In the genomic region with DNA sequence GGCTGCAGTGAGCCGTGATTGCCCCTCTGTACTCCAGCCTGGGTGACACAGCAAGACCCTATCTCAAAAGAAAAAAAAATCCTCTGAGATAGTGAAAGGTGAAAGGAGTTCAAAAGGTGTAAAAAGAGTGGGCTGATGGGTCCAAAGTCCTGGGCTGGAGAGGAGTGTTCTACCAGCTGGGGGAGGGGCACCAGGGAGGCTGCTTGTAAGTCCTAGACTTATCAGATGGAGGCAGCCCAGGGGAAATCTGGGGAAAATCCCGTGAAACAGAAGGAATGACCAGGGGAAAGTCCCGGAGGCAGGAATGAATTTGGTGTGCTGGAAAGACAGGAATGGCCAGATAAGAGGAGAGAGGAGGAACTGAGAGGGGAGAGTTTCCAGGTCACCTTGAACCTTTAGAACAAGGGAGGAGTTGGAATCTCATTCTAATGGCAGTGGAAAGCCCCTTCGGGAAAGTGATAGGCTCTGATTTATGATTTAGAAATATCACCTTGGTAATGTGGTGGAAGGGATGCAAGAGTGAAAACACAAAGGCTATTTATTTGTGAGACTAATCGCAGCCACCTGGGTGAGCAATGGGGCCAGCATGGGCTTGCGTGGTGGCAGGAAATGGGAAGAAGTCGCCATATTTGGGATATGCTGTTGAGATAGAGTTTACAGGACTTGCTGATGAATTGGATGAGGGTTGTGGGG, we compare ENCODE assay signal across 1 cellular context.
TF ChIP-seq lines count a peak whose summit lies in the region.

No MANE protein-coding gene starts in this region.

TF ChIP-seq in HepG2, 621 proteins besides CTCF, POLR2A, EP300 and RAD21 (continued from another document):
- TF ChIP-seq, protein P1, sequence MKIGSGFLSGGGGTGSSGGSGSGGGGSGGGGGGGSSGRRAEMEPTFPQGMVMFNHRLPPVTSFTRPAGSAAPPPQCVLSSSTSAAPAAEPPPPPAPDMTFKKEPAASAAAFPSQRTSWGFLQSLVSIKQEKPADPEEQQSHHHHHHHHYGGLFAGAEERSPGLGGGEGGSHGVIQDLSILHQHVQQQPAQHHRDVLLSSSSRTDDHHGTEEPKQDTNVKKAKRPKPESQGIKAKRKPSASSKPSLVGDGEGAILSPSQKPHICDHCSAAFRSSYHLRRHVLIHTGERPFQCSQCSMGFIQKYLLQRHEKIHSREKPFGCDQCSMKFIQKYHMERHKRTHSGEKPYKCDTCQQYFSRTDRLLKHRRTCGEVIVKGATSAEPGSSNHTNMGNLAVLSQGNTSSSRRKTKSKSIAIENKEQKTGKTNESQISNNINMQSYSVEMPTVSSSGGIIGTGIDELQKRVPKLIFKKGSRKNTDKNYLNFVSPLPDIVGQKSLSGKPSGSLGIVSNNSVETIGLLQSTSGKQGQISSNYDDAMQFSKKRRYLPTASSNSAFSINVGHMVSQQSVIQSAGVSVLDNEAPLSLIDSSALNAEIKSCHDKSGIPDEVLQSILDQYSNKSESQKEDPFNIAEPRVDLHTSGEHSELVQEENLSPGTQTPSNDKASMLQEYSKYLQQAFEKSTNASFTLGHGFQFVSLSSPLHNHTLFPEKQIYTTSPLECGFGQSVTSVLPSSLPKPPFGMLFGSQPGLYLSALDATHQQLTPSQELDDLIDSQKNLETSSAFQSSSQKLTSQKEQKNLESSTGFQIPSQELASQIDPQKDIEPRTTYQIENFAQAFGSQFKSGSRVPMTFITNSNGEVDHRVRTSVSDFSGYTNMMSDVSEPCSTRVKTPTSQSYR (CRISPR knock-in tag; IDR thresholded peaks at IDR 0.05; ENCODE audit: borderline replicate concordance): peak; percentile 96
- TF ChIP-seq SP1 (IDR thresholded peaks at IDR 0.05): no peak
- TF ChIP-seq SP1 (CRISPR knock-in tag; IDR thresholded peaks at IDR 0.05): no peak
- TF ChIP-seq ATM (IDR thresholded peaks at IDR 0.05; ENCODE audit: borderline replicate concordance): no peak
- TF ChIP-seq MTA3 (CRISPR knock-in tag; IDR thresholded peaks at IDR 0.05): no peak
- TF ChIP-seq ZNF619 (CRISPR knock-in tag; IDR thresholded peaks at IDR 0.05): no peak
- TF ChIP-seq, protein P2, sequence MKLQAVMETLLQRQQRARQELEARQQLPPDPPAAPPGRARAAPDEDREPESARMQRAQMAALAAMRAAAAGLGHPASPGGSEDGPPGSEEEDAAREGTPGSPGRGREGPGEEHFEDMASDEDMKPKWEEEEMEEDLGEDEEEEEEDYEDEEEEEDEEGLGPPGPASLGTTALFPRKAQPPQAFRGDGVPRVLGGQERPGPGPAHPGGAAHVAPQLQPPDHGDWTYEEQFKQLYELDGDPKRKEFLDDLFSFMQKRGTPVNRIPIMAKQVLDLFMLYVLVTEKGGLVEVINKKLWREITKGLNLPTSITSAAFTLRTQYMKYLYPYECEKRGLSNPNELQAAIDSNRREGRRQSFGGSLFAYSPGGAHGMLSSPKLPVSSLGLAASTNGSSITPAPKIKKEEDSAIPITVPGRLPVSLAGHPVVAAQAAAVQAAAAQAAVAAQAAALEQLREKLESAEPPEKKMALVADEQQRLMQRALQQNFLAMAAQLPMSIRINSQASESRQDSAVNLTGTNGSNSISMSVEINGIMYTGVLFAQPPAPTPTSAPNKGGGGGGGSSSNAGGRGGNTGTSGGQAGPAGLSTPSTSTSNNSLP (IDR thresholded peaks at IDR 0.05; ENCODE audit: low read depth, low read length): no peak
- TF ChIP-seq ZNF816 (CRISPR knock-in tag; IDR thresholded peaks at IDR 0.05; ENCODE audit: borderline replicate concordance): no peak
- TF ChIP-seq ZNF790 (CRISPR knock-in tag; IDR thresholded peaks at IDR 0.05; ENCODE audit: borderline replicate concordance): no peak
- TF ChIP-seq RXRA (CRISPR knock-in tag; IDR thresholded peaks at IDR 0.05): peak; percentile 89; the same call in 1 of the 2 replicates
- no peak for TF ChIP-seq CREB1 (IDR thresholded peaks at IDR 0.05)
- TF ChIP-seq CREB1 (CRISPR knock-in tag; IDR thresholded peaks at IDR 0.05): peak; percentile 46; the same call in 1 of the 2 replicates
- no peak for TF ChIP-seq DNMT3B (CRISPR knock-in tag; conservative IDR thresholded peaks at IDR 0.05)
- no peak for TF ChIP-seq TP53 (CRISPR knock-in tag; conservative IDR thresholded peaks at IDR 0.05)
- TF ChIP-seq GABPA (IDR thresholded peaks at IDR 0.05; ENCODE audit: low read depth, low read length): no peak
- TF ChIP-seq GABPA (CRISPR knock-in tag; IDR thresholded peaks at IDR 0.05; ENCODE audit: low read depth): no peak
- no peak for TF ChIP-seq ATF7 (IDR thresholded peaks at IDR 0.05)
- no peak for TF ChIP-seq ATF7 (CRISPR knock-in tag; IDR thresholded peaks at IDR 0.05)
- TF ChIP-seq, protein P3, sequence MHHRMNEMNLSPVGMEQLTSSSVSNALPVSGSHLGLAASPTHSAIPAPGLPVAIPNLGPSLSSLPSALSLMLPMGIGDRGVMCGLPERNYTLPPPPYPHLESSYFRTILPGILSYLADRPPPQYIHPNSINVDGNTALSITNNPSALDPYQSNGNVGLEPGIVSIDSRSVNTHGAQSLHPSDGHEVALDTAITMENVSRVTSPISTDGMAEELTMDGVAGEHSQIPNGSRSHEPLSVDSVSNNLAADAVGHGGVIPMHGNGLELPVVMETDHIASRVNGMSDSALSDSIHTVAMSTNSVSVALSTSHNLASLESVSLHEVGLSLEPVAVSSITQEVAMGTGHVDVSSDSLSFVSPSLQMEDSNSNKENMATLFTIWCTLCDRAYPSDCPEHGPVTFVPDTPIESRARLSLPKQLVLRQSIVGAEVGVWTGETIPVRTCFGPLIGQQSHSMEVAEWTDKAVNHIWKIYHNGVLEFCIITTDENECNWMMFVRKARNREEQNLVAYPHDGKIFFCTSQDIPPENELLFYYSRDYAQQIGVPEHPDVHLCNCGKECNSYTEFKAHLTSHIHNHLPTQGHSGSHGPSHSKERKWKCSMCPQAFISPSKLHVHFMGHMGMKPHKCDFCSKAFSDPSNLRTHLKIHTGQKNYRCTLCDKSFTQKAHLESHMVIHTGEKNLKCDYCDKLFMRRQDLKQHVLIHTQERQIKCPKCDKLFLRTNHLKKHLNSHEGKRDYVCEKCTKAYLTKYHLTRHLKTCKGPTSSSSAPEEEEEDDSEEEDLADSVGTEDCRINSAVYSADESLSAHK (CRISPR knock-in tag; IDR thresholded peaks at IDR 0.05; ENCODE audit: borderline replicate concordance): no peak
- TF ChIP-seq HDAC1 (CRISPR knock-in tag; IDR thresholded peaks at IDR 0.05): 0 out of 2 replicates have a peak, but pooled peaks have one; percentile 13
- 0 out of 2 replicates have a peak, but pooled peaks have one; percentile 46 for TF ChIP-seq ZBTB7B (CRISPR knock-in tag; IDR thresholded peaks at IDR 0.05)
- TF ChIP-seq MTERF4 (CRISPR knock-in tag; IDR thresholded peaks at IDR 0.05): no peak
- no peak for TF ChIP-seq IRF1 (CRISPR knock-in tag; IDR thresholded peaks at IDR 0.05; ENCODE audit: low read depth)
- TF ChIP-seq SIX1 (CRISPR knock-in tag; IDR thresholded peaks at IDR 0.05; ENCODE audit: borderline replicate concordance): peak; percentile 39; the same call in 1 of the 2 replicates
- TF ChIP-seq MBNL3 (CRISPR knock-in tag; conservative IDR thresholded peaks at IDR 0.05): no peak
- TF ChIP-seq ZNF382 (CRISPR knock-in tag; IDR thresholded peaks at IDR 0.05; ENCODE audit: borderline replicate concordance): no peak
- TF ChIP-seq, protein P4, sequence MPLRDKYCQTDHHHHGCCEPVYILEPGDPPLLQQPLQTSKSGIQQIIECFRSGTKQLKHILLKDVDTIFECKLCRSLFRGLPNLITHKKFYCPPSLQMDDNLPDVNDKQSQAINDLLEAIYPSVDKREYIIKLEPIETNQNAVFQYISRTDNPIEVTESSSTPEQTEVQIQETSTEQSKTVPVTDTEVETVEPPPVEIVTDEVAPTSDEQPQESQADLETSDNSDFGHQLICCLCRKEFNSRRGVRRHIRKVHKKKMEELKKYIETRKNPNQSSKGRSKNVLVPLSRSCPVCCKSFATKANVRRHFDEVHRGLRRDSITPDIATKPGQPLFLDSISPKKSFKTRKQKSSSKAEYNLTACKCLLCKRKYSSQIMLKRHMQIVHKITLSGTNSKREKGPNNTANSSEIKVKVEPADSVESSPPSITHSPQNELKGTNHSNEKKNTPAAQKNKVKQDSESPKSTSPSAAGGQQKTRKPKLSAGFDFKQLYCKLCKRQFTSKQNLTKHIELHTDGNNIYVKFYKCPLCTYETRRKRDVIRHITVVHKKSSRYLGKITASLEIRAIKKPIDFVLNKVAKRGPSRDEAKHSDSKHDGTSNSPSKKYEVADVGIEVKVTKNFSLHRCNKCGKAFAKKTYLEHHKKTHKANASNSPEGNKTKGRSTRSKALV (CRISPR knock-in tag; IDR thresholded peaks at IDR 0.05): no peak
- no peak for TF ChIP-seq ZNF256 (CRISPR knock-in tag; conservative IDR thresholded peaks at IDR 0.05)
- TF ChIP-seq, protein P5, sequence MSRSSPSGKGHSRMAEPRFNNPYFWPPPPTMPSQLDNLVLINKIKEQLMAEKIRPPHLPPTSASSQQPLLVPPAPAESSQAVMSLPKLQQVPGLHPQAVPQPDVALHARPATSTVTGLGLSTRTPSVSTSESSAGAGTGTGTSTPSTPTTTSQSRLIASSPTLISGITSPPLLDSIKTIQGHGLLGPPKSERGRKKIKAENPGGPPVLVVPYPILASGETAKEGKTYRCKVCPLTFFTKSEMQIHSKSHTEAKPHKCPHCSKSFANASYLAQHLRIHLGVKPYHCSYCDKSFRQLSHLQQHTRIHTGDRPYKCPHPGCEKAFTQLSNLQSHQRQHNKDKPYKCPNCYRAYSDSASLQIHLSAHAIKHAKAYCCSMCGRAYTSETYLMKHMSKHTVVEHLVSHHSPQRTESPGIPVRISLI (CRISPR knock-in tag; IDR thresholded peaks at IDR 0.05; ENCODE audit: borderline replicate concordance): peak; percentile 95
- no peak for TF ChIP-seq FOXK2 (IDR thresholded peaks at IDR 0.05)
- TF ChIP-seq ETV6 (CRISPR knock-in tag; conservative IDR thresholded peaks at IDR 0.05): no peak
- TF ChIP-seq ZNF616 (CRISPR knock-in tag; IDR thresholded peaks at IDR 0.05; ENCODE audit: low read depth): no peak
- TF ChIP-seq NR3C1 (CRISPR knock-in tag; IDR thresholded peaks at IDR 0.05): no peak
